40 cellular contexts compared by ENCODE assay signal in the genomic region with DNA sequence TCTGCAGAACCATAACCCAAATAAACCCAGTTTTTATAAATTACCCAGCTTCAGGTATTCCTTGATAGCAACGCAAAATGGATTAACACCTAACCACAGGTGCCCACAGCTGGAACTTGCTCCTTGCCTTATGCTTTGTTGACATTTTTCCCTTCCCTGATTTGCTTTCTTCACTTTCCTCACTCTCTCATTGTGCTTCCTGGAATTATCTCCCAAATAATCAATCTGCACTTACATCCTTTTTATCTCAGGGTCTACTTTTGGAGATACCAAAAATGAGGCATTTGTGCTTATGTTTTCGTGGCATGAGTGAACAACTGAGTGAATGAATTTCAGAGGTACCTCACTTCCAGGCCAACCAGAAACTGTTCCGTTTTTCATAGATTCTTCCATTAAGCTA.
"Had no signal": no experiment of that assay in that cellular context is flagged by ENCODE, and none has a peak within 500 bp of the region (broad histone marks: within the 10 kb centered on the region; RNA-seq: fewer than 3 reads in every experiment).

No MANE protein-coding gene starts in this region.

- H3K27ac ChIP-seq: adrenal gland, ascending aorta, body of pancreas, brain microvascular endothelial cell, breast epithelium, cardiac muscle cell had no signal

- H3K9me3 Mint-ChIP-seq: activated naive CD4-positive, alpha-beta T cell treated with anti-CD3 and anti-CD28 coated beads for 36 hours; activated naive CD4-positive, alpha-beta T cell treated with anti-CD3 and anti-CD28 coated beads, Interleukin-2, amount 50 U/mL, for 24 hours; activated naive CD8-positive, alpha-beta T cell treated with anti-CD3 and anti-CD28 coated beads for 36 hours; activated naive CD8-positive, alpha-beta T cell treated with anti-CD3 and anti-CD28 coated beads, Interleukin-2, amount 50 U/mL, for 24 hours; activated T-cell treated with anti-CD3 and anti-CD28 coated beads, Interleukin-2, amount 50 U/mL, for 4 hours; activated T-helper 1 cell treated with anti-CD3 and anti-CD28 coated beads, Interleukin-12 subunit alpha, Interleukin-12 subunit beta, Interleukin-2, Interleukin-4 antibody, amounts not matched to agents 30 ng/mL and 10 ng/mL and 1 ng/mL, durations not matched to agents 14 hours and 24 hours and 36 hours; activated T-helper 17 cell treated with anti-CD3 and anti-CD28 coated beads, Interleukin-2, amount 50 U/mL, for 72 hours; brain had no signal

- H3K27me3 ChIP-seq: adrenal gland, ascending aorta, body of pancreas, brain microvascular endothelial cell, breast epithelium, cardiac muscle cell had no signal

- H3K4me3 ChIP-seq: adrenal gland, ascending aorta, body of pancreas, breast epithelium, cardiac muscle cell had no signal

- H3K27me3 Mint-ChIP-seq: activated naive CD4-positive, alpha-beta T cell treated with anti-CD3 and anti-CD28 coated beads, Interleukin-2, amount 10 ng/mL, durations not matched to agents 7 days and 5 days; activated naive CD4-positive, alpha-beta T cell treated with anti-CD3 and anti-CD28 coated beads, Interleukin-2, amount 50 U/mL, for 24 hours; activated naive CD8-positive, alpha-beta T cell treated with anti-CD3 and anti-CD28 coated beads for 36 hours; activated naive CD8-positive, alpha-beta T cell treated with anti-CD3 and anti-CD28 coated beads, Interleukin-2, amount 10 ng/mL, durations not matched to agents 7 days and 5 days; activated naive CD8-positive, alpha-beta T cell treated with anti-CD3 and anti-CD28 coated beads, Interleukin-2, amount 50 U/mL, for 24 hours; activated T-cell treated with anti-CD3 and anti-CD28 coated beads, Interleukin-2, amount 50 U/mL, for 24 hours; activated T-helper 17 cell treated with anti-CD3 and anti-CD28 coated beads, Interleukin-2, amount 50 U/mL, for 72 hours; central memory CD8-positive, alpha-beta T cell had no signal

- H3K27ac Mint-ChIP-seq: activated naive CD4-positive, alpha-beta T cell treated with anti-CD3 and anti-CD28 coated beads for 36 hours; activated naive CD4-positive, alpha-beta T cell treated with anti-CD3 and anti-CD28 coated beads, Interleukin-2, amount 10 ng/mL, durations not matched to agents 7 days and 5 days; activated naive CD4-positive, alpha-beta T cell treated with anti-CD3 and anti-CD28 coated beads, Interleukin-2, amount 50 U/mL, for 24 hours; activated naive CD4-positive, alpha-beta T cell treated with anti-CD3 and anti-CD28 coated beads, Interleukin-2, amount 50 U/mL, for 72 hours; activated naive CD8-positive, alpha-beta T cell; activated naive CD8-positive, alpha-beta T cell treated with anti-CD3 and anti-CD28 coated beads for 36 hours; activated naive CD8-positive, alpha-beta T cell treated with anti-CD3 and anti-CD28 coated beads, Interleukin-2, amount 10 ng/mL, durations not matched to agents 7 days and 5 days; activated naive CD8-positive, alpha-beta T cell treated with anti-CD3 and anti-CD28 coated beads, Interleukin-2, amount 50 U/mL, for 24 hours; activated T-cell treated with anti-CD3 and anti-CD28 coated beads, Interleukin-2, amount 50 U/mL, for 24 hours; activated T-cell treated with anti-CD3 and anti-CD28 coated beads, Interleukin-2, amount 50 U/mL, for 72 hours; activated T-helper 1 cell treated with anti-CD3 and anti-CD28 coated beads, Interleukin-12 subunit alpha, Interleukin-12 subunit beta, Interleukin-2, Interleukin-4 antibody, amounts not matched to agents 30 ng/mL and 10 ng/mL and 1 ng/mL, durations not matched to agents 14 hours and 24 hours and 36 hours; activated T-helper 17 cell treated with anti-CD3 and anti-CD28 coated beads, Interleukin-2, amount 50 U/mL, for 72 hours; activated T-helper 2 cell treated with anti-CD3 and anti-CD28 coated beads, Interferon-gamma antibody, Interleukin-2, Interleukin-4, amounts not matched to agents 10 μg/mL and 5 μg/mL and 100 μg/mL, durations not matched to agents 14 hours and 24 hours and 36 hours; brain had no signal

- H3K4me1 Mint-ChIP-seq: activated naive CD4-positive, alpha-beta T cell treated with anti-CD3 and anti-CD28 coated beads, Interleukin-2, amount 10 ng/mL, durations not matched to agents 7 days and 5 days; activated naive CD4-positive, alpha-beta T cell treated with anti-CD3 and anti-CD28 coated beads, Interleukin-2, amount 50 U/mL, for 24 hours; activated naive CD8-positive, alpha-beta T cell treated with anti-CD3 and anti-CD28 coated beads for 36 hours; activated naive CD8-positive, alpha-beta T cell treated with anti-CD3 and anti-CD28 coated beads, Interleukin-2, amount 10 ng/mL, durations not matched to agents 7 days and 5 days; activated naive CD8-positive, alpha-beta T cell treated with anti-CD3 and anti-CD28 coated beads, Interleukin-2, amount 50 U/mL, for 24 hours; activated T-helper 17 cell treated with anti-CD3 and anti-CD28 coated beads, Interleukin-2, amount 50 U/mL, for 72 hours; central memory CD8-positive, alpha-beta T cell had no signal

- ATAC-seq: activated naive CD4-positive, alpha-beta T cell treated with anti-CD3 and anti-CD28 coated beads, Interleukin-2, amount 50 U/mL, for 72 hours; activated naive CD8-positive, alpha-beta T cell treated with anti-CD3 and anti-CD28 coated beads, Interleukin-2, amount 50 U/mL, for 24 hours; activated T-cell treated with anti-CD3 and anti-CD28 coated beads, Interleukin-2, amount 50 U/mL, for 4 hours; activated T-cell treated with anti-CD3 and anti-CD28 coated beads, Interleukin-2, amount 50 U/mL, for 72 hours; activated T-helper 17 cell treated with anti-CD3 and anti-CD28 coated beads, Interleukin-2, amount 50 U/mL, for 72 hours; body of pancreas had no signal

- H3K4me3 Mint-ChIP-seq: activated naive CD4-positive, alpha-beta T cell treated with anti-CD3 and anti-CD28 coated beads for 36 hours; activated naive CD4-positive, alpha-beta T cell treated with anti-CD3 and anti-CD28 coated beads, Interleukin-2, amount 10 ng/mL, durations not matched to agents 7 days and 5 days; activated naive CD4-positive, alpha-beta T cell treated with anti-CD3 and anti-CD28 coated beads, Interleukin-2, amount 50 U/mL, for 24 hours; activated naive CD8-positive, alpha-beta T cell; activated naive CD8-positive, alpha-beta T cell treated with anti-CD3 and anti-CD28 coated beads for 36 hours; activated naive CD8-positive, alpha-beta T cell treated with anti-CD3 and anti-CD28 coated beads, Interleukin-2, amount 10 ng/mL, durations not matched to agents 7 days and 5 days; activated naive CD8-positive, alpha-beta T cell treated with anti-CD3 and anti-CD28 coated beads, Interleukin-2, amount 50 U/mL, for 24 hours; activated T-cell treated with anti-CD3 and anti-CD28 coated beads, Interleukin-2, amount 50 U/mL, for 24 hours; activated T-cell treated with anti-CD3 and anti-CD28 coated beads, Interleukin-2, amount 50 U/mL, for 4 hours; activated T-cell treated with anti-CD3 and anti-CD28 coated beads, Interleukin-2, amount 50 U/mL, for 72 hours; activated T-helper 1 cell treated with anti-CD3 and anti-CD28 coated beads, Interleukin-12 subunit alpha, Interleukin-12 subunit beta, Interleukin-2, Interleukin-4 antibody, amounts not matched to agents 30 ng/mL and 10 ng/mL and 1 ng/mL, durations not matched to agents 14 hours and 24 hours and 36 hours; activated T-helper 17 cell treated with anti-CD3 and anti-CD28 coated beads, Interleukin-2, amount 50 U/mL, for 72 hours; brain; central memory CD8-positive, alpha-beta T cell had no signal

- H3K36me3 ChIP-seq: adrenal gland, ascending aorta, brain microvascular endothelial cell, breast epithelium, cardiac muscle cell had no signal

- H3K36me3 Mint-ChIP-seq: activated naive CD4-positive, alpha-beta T cell treated with anti-CD3 and anti-CD28 coated beads, Interleukin-2, amount 10 ng/mL, durations not matched to agents 7 days and 5 days; activated naive CD4-positive, alpha-beta T cell treated with anti-CD3 and anti-CD28 coated beads, Interleukin-2, amount 50 U/mL, for 24 hours; activated naive CD4-positive, alpha-beta T cell treated with anti-CD3 and anti-CD28 coated beads, Interleukin-2, amount 50 U/mL, for 72 hours; activated naive CD8-positive, alpha-beta T cell; activated naive CD8-positive, alpha-beta T cell treated with anti-CD3 and anti-CD28 coated beads for 36 hours; activated naive CD8-positive, alpha-beta T cell treated with anti-CD3 and anti-CD28 coated beads, Interleukin-2, amount 10 ng/mL, durations not matched to agents 7 days and 5 days; brain had no signal

- H3K9me3 ChIP-seq: adrenal gland, ascending aorta, body of pancreas, breast epithelium had no signal

- H3K4me1 ChIP-seq: adrenal gland, ascending aorta, body of pancreas, breast epithelium had no signal

- DNase-seq: activated effector memory CD4-positive, alpha-beta T cell treated with anti-CD3 and anti-CD28 coated beads, Interleukin-2, amount 50 U/mL, for 16 hours; activated effector memory CD4-positive, alpha-beta T cell treated with Interleukin-2 at 50 U/mL for 16 hours; activated gamma-delta T cell; activated gamma-delta T cell treated with Interleukin-2 at 50 U/mL for 16 hours; activated naive CD4-positive, alpha-beta T cell; activated naive CD4-positive, alpha-beta T cell treated with anti-CD3 and anti-CD28 coated beads for 36 hours; activated naive CD4-positive, alpha-beta T cell treated with anti-CD3 and anti-CD28 coated beads, Interleukin-2, amount 10 ng/mL, durations not matched to agents 7 days and 5 days; activated naive CD4-positive, alpha-beta T cell treated with anti-CD3 and anti-CD28 coated beads, Interleukin-2, amount 50 U/mL, for 16 hours; activated naive CD4-positive, alpha-beta T cell treated with Interleukin-2 at 50 U/mL for 16 hours; activated naive CD8-positive, alpha-beta T cell treated with anti-CD3 and anti-CD28 coated beads for 36 hours; activated naive CD8-positive, alpha-beta T cell treated with anti-CD3 and anti-CD28 coated beads, Interleukin-2, amount 10 ng/mL, durations not matched to agents 7 days and 5 days; activated naive CD8-positive, alpha-beta T cell treated with anti-CD3 and anti-CD28 coated beads, Interleukin-2, amount 50 U/mL, for 24 hours; activated T-cell treated with anti-CD3 and anti-CD28 coated beads, Interleukin-2, amount 50 U/mL, for 1 hour; activated T-cell treated with anti-CD3 and anti-CD28 coated beads, Interleukin-2, amount 50 U/mL, for 24 hours; activated T-cell treated with anti-CD3 and anti-CD28 coated beads, Interleukin-2, amount 50 U/mL, for 4 hours; activated T-cell treated with anti-CD3 and anti-CD28 coated beads, Interleukin-2, amount 50 U/mL, for 48 hours; activated T-cell treated with anti-CD3 and anti-CD28 coated beads, Interleukin-2, amount 50 U/mL, for 72 hours; adrenal gland; amniotic stem cell; amygdala; anterior cingulate cortex; aorta; body of pancreas; brain microvascular endothelial cell; caudate nucleus; central memory CD4-positive, alpha-beta T cell; cerebellar nuclear complex had no signal

- FAIRE-seq: astrocyte, bronchial epithelial cell had no signal
